Comparison of ENCODE assay signal across 28 cellular contexts in the genomic region with DNA sequence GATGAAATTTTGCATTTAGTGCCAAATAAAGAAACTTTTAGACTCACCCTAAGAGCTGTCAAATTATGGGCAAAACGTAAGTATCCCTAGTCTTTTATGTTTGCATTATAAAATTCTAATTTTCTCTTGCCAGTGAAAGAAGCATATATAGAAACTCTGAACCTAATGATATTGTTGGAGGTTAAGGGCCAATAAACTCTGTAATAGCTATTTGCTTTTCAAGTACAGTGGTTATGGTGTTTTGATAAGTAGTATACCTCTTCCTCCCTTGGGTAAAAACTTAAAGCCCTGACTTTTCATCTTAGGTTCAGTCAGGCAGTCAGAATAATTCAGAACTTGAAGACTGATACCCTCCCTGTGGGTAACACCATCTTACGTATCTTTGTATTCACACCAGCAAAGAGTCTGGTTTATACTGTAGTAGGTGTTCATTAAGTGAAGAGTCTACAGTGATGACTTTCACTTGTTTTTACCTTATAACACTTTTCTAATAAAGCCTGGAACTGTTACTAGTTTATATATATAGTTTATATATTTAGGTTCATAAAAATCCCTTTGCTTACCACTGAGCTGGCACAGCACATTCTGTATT.
"Had no signal": no experiment of that assay in that cellular context is flagged by ENCODE, and none has a peak within 500 bp of the region (broad histone marks: within the 10 kb centered on the region; RNA-seq: fewer than 3 reads in every experiment).

No MANE protein-coding gene starts in this region.

- H3K4me3 ChIP-seq: neural progenitor cell, ovary, psoas muscle, right lobe of liver, sigmoid colon, stomach, thoracic aorta, thyroid gland, tibial nerve, upper lobe of left lung, vagina had no signal

- FAIRE-seq: small intestine, urothelium cell line had no signal

- H3K27ac ChIP-seq: neural progenitor cell, ovary, parathyroid adenoma, psoas muscle, right lobe of liver, sigmoid colon, stomach, thoracic aorta, thyroid gland, tibial nerve, upper lobe of left lung, vagina had no signal

- H3K4me1 ChIP-seq: neural progenitor cell, parathyroid adenoma, psoas muscle, sigmoid colon, stomach, tibial nerve, upper lobe of left lung, vagina had no signal

- H3K4me1 Mint-ChIP-seq: nephron; neural progenitor cell; stimulated activated memory B cell treated with anti-CD40 and anti-IgM and Interleukin-4, amounts not matched to agents 10 μg/mL and 1 μg/mL and 100 μg/mL, for 72 hours had no signal

- H3K27ac Mint-ChIP-seq: nephron; neural progenitor cell; progenitor cell of endocrine pancreas; stimulated activated memory B cell treated with anti-CD40 and anti-IgM and Interleukin-4, amounts not matched to agents 10 μg/mL and 1 μg/mL and 100 μg/mL, for 72 hours; stimulated activated naive CD8-positive, alpha-beta T cell treated with anti-CD3 and anti-CD28 coated beads, Interleukin-15, Interleukin-2, amounts not matched to agents 100 ng/mL and 50 ng/mL, for 24 hours had no signal

- H3K36me3 ChIP-seq: ovary had no signal

- ATAC-seq: naive thymus-derived CD4-positive, alpha-beta T cell; psoas muscle; right cardiac atrium; right lobe of liver; stimulated activated memory B cell treated with anti-CD40 and anti-IgM and Interleukin-4, amounts not matched to agents 10 μg/mL and 1 μg/mL and 100 μg/mL, for 72 hours had no signal

- H3K9me3 ChIP-seq: ovary, psoas muscle, right lobe of liver, sigmoid colon, stomach, thoracic aorta, thyroid gland, tibial nerve, upper lobe of left lung, vagina had no signal

- H3K9me3 Mint-ChIP-seq: naive thymus-derived CD4-positive, alpha-beta T cell; nephron; neural progenitor cell; stimulated activated memory B cell treated with anti-CD40 and anti-IgM and Interleukin-4, amounts not matched to agents 10 μg/mL and 1 μg/mL and 100 μg/mL, for 72 hours; stimulated activated naive CD8-positive, alpha-beta T cell treated with anti-CD3 and anti-CD28 coated beads, Interleukin-15, Interleukin-2, amounts not matched to agents 100 ng/mL and 50 ng/mL, for 24 hours had no signal

- H3K27me3 Mint-ChIP-seq: naive thymus-derived CD4-positive, alpha-beta T cell; progenitor cell of endocrine pancreas; stimulated activated memory B cell treated with anti-CD40 and anti-IgM and Interleukin-4, amounts not matched to agents 10 μg/mL and 1 μg/mL and 100 μg/mL, for 72 hours; stimulated activated naive CD8-positive, alpha-beta T cell treated with anti-CD3 and anti-CD28 coated beads, Interleukin-15, Interleukin-2, amounts not matched to agents 100 ng/mL and 50 ng/mL, for 24 hours had no signal

- H3K4me3 Mint-ChIP-seq: naive thymus-derived CD4-positive, alpha-beta T cell; nephron; neural progenitor cell; stimulated activated memory B cell treated with anti-CD40 and anti-IgM and Interleukin-4, amounts not matched to agents 10 μg/mL and 1 μg/mL and 100 μg/mL, for 72 hours; stimulated activated naive CD8-positive, alpha-beta T cell treated with anti-CD3 and anti-CD28 coated beads, Interleukin-15, Interleukin-2, amounts not matched to agents 100 ng/mL and 50 ng/mL, for 24 hours had no signal

- DNase-seq: naive thymus-derived CD4-positive, alpha-beta T cell; occipital lobe; ovary; posterior cingulate gyrus; psoas muscle; right cardiac atrium; right lobe of liver; sigmoid colon; small intestine; stimulated activated CD4-positive, alpha-beta T cell treated with anti-CD3 and anti-CD28 coated beads, Interleukin-15, amount 100 ng/mL, for 24 hours; stimulated activated CD4-positive, alpha-beta T cell treated with anti-CD3 and anti-CD28 coated beads, Interleukin-2, amount 100 ng/mL, for 24 hours; stimulated activated CD4-positive, alpha-beta T cell treated with anti-CD3 and anti-CD28 coated beads, Interleukin-2, amount 100 ng/mL, for 48 hours; stimulated activated CD4-positive, alpha-beta T cell treated with anti-CD3 and anti-CD28 coated beads, Interleukin-4, amount 100 ng/mL, for 24 hours; stimulated activated naive CD4-positive, alpha-beta T cell treated with Interleukin-2 at 50 U/mL for 16 hours; stomach; thyroid gland; trophoblast cell; upper lobe of left lung had no signal
